8 cellular contexts compared by ENCODE assay signal in the genomic region with DNA sequence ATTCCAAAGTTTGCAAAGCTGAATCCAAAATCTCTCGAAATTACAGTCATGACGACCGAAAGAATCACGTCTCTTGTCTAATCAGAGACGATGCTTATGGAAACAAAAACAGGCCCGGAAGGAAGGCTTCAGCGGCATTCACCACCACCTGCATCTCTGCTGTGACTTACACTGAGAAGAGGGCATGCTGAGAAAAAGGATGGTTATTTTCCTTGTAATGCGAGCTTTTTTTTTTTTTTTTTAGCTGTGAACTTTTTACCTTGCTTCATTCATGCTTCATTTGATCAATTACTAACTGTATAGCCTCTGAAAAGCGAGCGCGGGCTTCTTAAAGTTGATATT.
DNase-seq lines count a peak whose midpoint lies in the region; ATAC-seq and TF ChIP-seq lines count a peak whose summit lies in the region.

No MANE protein-coding gene starts in this region.

- no peak for TF ChIP-seq POLR2A in thyroid gland (IDR thresholded peaks at IDR 0.05)

- no peak overlapping the region for H3K27ac Mint-ChIP-seq in activated T-cell treated with anti-CD3 and anti-CD28 coated beads, Interleukin-2, amount 50 U/mL, for 72 hours
- H3K27ac Mint-ChIP-seq in activated CD4-positive, alpha-beta memory T cell treated with anti-CD3 and anti-CD28 coated beads, Interleukin-2, amount 10 ng/mL, durations not matched to agents 7 days and 5 days, result no peak overlapping the region

- no peak for DNase-seq in activated T-cell treated with anti-CD3 and anti-CD28 coated beads, Interleukin-2, amount 50 U/mL, for 72 hours
- no peak for DNase-seq in activated T-cell treated with anti-CD3 and anti-CD28 coated beads for 4 hours
- DNase-seq in activated CD4-positive, alpha-beta memory T cell treated with anti-CD3 and anti-CD28 coated beads, Interleukin-2, amount 10 ng/mL, durations not matched to agents 7 days and 5 days, result no peak
- DNase-seq in thyroid gland, result no peak
- DNase-seq in RPMI8226, result no peak

- H3K4me1 Mint-ChIP-seq in activated T-cell treated with anti-CD3 and anti-CD28 coated beads, Interleukin-2, amount 50 U/mL, for 72 hours (ENCODE audit: low read depth), result peaks cover 20% of the 10 kb centered on the region
- H3K4me1 Mint-ChIP-seq in activated CD4-positive, alpha-beta memory T cell treated with anti-CD3 and anti-CD28 coated beads, Interleukin-2, amount 10 ng/mL, durations not matched to agents 7 days and 5 days, result peaks cover 13% of the 10 kb centered on the region

- no peak for ATAC-seq in activated T-cell treated with anti-CD3 and anti-CD28 coated beads, Interleukin-2, amount 50 U/mL, for 72 hours (replicated peaks in 1 of 2)
- no peak for ATAC-seq in HG03045 (IDR thresholded peaks at IDR 0.05; ENCODE audit: unreplicated experiment)
- ATAC-seq in HG02678 (IDR thresholded peaks at IDR 0.05; ENCODE audit: unreplicated experiment), result no peak

- H3K36me3 ChIP-seq in iPS-20b (ENCODE audit: insufficient read depth, low read depth, low read length), result 0 out of 2 replicates have a peak, but pooled peaks cover 5% of the 10 kb centered on the region
- no peaks in the 10 kb centered on the region for H3K36me3 ChIP-seq in thyroid gland

- H3K4me3 Mint-ChIP-seq in activated T-cell treated with anti-CD3 and anti-CD28 coated beads, Interleukin-2, amount 50 U/mL, for 72 hours, result peak overlapping the region; percentile 68 to 73
- peak overlapping the region; percentile 40 for H3K4me3 Mint-ChIP-seq in activated CD4-positive, alpha-beta memory T cell treated with anti-CD3 and anti-CD28 coated beads, Interleukin-2, amount 10 ng/mL, durations not matched to agents 7 days and 5 days

- intact Hi-C loops in thyroid gland (cut with DNase I), result no loop called here

- H3K27ac ChIP-seq in iPS-20b (ENCODE audit: low read length) (no peak overlapping the region), thyroid gland (no peak overlapping the region)

- H3K9ac ChIP-seq in iPS-20b (ENCODE audit: low read depth, low read length), result peak overlapping the region; percentile 84; the same call in 1 of the 2 replicates

- peaks cover 57% of the 10 kb centered on the region for H3K27me3 Mint-ChIP-seq in activated T-cell treated with anti-CD3 and anti-CD28 coated beads, Interleukin-2, amount 50 U/mL, for 72 hours (ENCODE audit: low read depth)
- H3K27me3 Mint-ChIP-seq in activated CD4-positive, alpha-beta memory T cell treated with anti-CD3 and anti-CD28 coated beads, Interleukin-2, amount 10 ng/mL, durations not matched to agents 7 days and 5 days, result peaks cover 70% of the 10 kb centered on the region

- peaks cover 18% of the 10 kb centered on the region for H3K27me3 ChIP-seq in iPS-20b (ENCODE audit: insufficient read depth, low read length)
- no peaks in the 10 kb centered on the region for H3K27me3 ChIP-seq in thyroid gland

- CTCF ChIA-PET in activated CD4-positive, alpha-beta memory T cell treated with anti-CD3 and anti-CD28 coated beads, Interleukin-2, amount 10 ng/mL, durations not matched to agents 7 days and 5 days (lab: Charles Lee), result no interaction called here

- no peaks in the 10 kb centered on the region for H3K9me3 Mint-ChIP-seq in activated T-cell treated with anti-CD3 and anti-CD28 coated beads, Interleukin-2, amount 50 U/mL, for 72 hours
- no peaks in the 10 kb centered on the region for H3K9me3 Mint-ChIP-seq in activated CD4-positive, alpha-beta memory T cell treated with anti-CD3 and anti-CD28 coated beads, Interleukin-2, amount 10 ng/mL, durations not matched to agents 7 days and 5 days

- H3K4me1 ChIP-seq in iPS-20b (ENCODE audit: insufficient read depth, low read length) (peaks cover 26% of the 10 kb centered on the region; the same call in 1 of the 2 replicates), thyroid gland (peaks cover 0 to 9% of the 10 kb centered on the region in 2 donors)

- H3K9me3 ChIP-seq in iPS-20b (ENCODE audit: insufficient read depth, low read depth, low read length) (no peaks in the 10 kb centered on the region), thyroid gland (no peaks in the 10 kb centered on the region)

- WGBS in thyroid gland, 2 donors, result 39 to 41% methylated on average over 11 of the region's 11 CpGs

- no peaks in the 10 kb centered on the region for H3K36me3 Mint-ChIP-seq in activated T-cell treated with anti-CD3 and anti-CD28 coated beads, Interleukin-2, amount 50 U/mL, for 72 hours (ENCODE audit: insufficient read depth in 2 of 2)
- H3K36me3 Mint-ChIP-seq in activated CD4-positive, alpha-beta memory T cell treated with anti-CD3 and anti-CD28 coated beads, Interleukin-2, amount 10 ng/mL, durations not matched to agents 7 days and 5 days (ENCODE audit: low read depth), result no peaks in the 10 kb centered on the region

- TF ChIP-seq CTCF in thyroid gland (IDR thresholded peaks at IDR 0.05), result no peak

- POLR2A ChIA-PET in activated CD4-positive, alpha-beta memory T cell treated with anti-CD3 and anti-CD28 coated beads, Interleukin-2, amount 10 ng/mL, durations not matched to agents 7 days and 5 days (lab: Charles Lee), result no interaction called here

- H3K4me3 ChIP-seq in iPS-20b (ENCODE audit: low read length), result peak overlapping the region; percentile 86
- peak overlapping the region in 2 of 3 donors; percentile 26 for H3K4me3 ChIP-seq in thyroid gland (replicated peaks in 1 of 3)
